In the genomic region with DNA sequence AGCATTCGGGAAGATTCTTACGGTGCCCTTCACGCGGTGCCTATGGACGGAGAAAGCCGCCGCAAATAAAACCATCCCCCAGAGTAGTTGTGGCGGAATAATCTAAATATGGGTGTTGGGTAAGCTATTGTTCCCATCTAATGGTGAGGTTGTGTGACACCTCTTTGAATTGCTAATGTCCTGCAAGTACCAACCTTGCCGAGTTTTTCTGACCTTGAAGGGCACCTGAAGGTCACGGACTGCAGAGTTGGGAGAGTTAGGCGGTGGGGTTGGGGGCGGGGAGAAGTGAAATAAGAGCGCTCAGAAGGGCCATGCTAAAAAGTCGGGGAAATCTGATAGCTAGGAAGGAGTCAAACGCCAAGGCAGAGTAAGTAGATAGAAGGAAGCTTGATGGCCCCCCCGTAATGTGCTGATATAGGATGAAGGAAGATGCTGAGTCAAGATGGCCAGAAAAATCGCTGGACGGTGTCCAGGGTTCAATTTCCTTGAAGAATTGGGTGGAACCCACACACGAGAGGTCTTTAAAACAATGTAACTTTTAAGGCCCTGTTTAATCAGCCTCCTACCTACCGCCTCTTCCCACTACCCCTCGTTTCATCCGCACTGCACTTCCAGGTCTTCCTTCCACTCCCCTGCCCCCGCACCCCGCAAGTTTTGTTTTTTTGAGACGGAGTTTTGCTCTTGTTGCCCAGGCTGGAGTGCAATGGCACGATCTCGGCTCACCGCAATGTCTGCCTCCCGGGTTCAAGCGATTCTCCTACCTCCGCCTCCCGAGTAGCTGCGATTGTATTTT, we compare ENCODE assay signal across 8 cellular contexts. TPM values are rescaled to one million over a fixed set of nuclear protein-coding genes. Genes with fewer than 3 reads are reported as not detected.
A peak's percentile ranks its signal among the peaks of the same experiment; 100 is the strongest.
DNase-seq lines count a peak whose midpoint lies in the region; ATAC-seq and TF ChIP-seq lines count a peak whose summit lies in the region.

No MANE protein-coding gene starts in this region.

- H3K27me3 ChIP-seq in RWPE2 (ENCODE audit: insufficient read depth, poor library complexity, severe bottlenecking): no peaks in the 10 kb centered on the region
- H3K27me3 ChIP-seq in lower lobe of right lung (ENCODE audit: low read depth): no peaks in the 10 kb centered on the region

- H3K4me1 ChIP-seq in RWPE2 (ENCODE audit: insufficient read depth, poor library complexity, severe bottlenecking): peaks cover 16% of the 10 kb centered on the region
- H3K4me1 ChIP-seq in lower lobe of right lung: peaks cover 28% of the 10 kb centered on the region

- peak overlapping the region; percentile 82 for H3K4me3 ChIP-seq in RWPE2 (ENCODE audit: severe bottlenecking)
- H3K4me3 ChIP-seq in coronary artery: peak overlapping the region; percentile 84
- H3K4me3 ChIP-seq in lower lobe of right lung: peak overlapping the region; percentile 77

- DNase-seq in EL (peak; percentile 32), RWPE2 (ENCODE audit: low spot score) (no peak), coronary artery (ENCODE audit: low spot score) (no peak), lower lobe of right lung (no peak)

- intact Hi-C loops in lower lobe of right lung (cut with DNase I): no loop called here

- H3K27ac ChIP-seq in 22Rv1 (peak overlapping the region; percentile 73), RWPE2 (ENCODE audit: poor library complexity, severe bottlenecking) (peak overlapping the region; percentile 61), coronary artery (peak overlapping the region; percentile 76 to 89), lower lobe of right lung (peak overlapping the region; percentile 87), temporal lobe (ENCODE audit: low read depth, low read length) (peak overlapping the region; percentile 93)

- TF ChIP-seq CTCF in 22Rv1 (IDR thresholded peaks at IDR 0.05) (no peak), RWPE2 (IDR thresholded peaks at IDR 0.05; ENCODE audit: poor library complexity, severe bottlenecking) (no peak), coronary artery (IDR thresholded peaks at IDR 0.05) (no peak), lower lobe of right lung (IDR thresholded peaks at IDR 0.05) (no peak)

- peak; percentile 8 for ATAC-seq in HG02981 (IDR thresholded peaks at IDR 0.05; ENCODE audit: unreplicated experiment)
- no peak; the same call in 1 of the 3 replicates for ATAC-seq in RWPE2 (ENCODE audit: low read depth)
- peak; percentile 9 to 23 for ATAC-seq in lower lobe of right lung
- no peak for ATAC-seq in GM18867 (IDR thresholded peaks at IDR 0.05; ENCODE audit: unreplicated experiment)

- H3K36me3 ChIP-seq in RWPE2 (ENCODE audit: low read depth) (no peaks in the 10 kb centered on the region), lower lobe of right lung (no peaks in the 10 kb centered on the region)

- H3K9me3 ChIP-seq in RWPE2 (ENCODE audit: severe bottlenecking) (no peaks in the 10 kb centered on the region), lower lobe of right lung (no peaks in the 10 kb centered on the region)

RNA-seq across cellular contexts. Expression of a gene that starts 0.6 kb away (rescaled TPM):
- total RNA-seq in lower lobe of right lung (3.8 TPM), temporal lobe (3.4 TPM)

RNA-seq across cellular contexts. Expression of a gene that starts 0.7 kb away (rescaled TPM):
- 36.6 TPM for total RNA-seq in lower lobe of right lung
- 37.9 TPM for total RNA-seq in temporal lobe

Comparison
In these comparisons a context has a peak if more than half of its experiments do, and no peak if none do; other contexts are left out.
1. ATAC-seq: peak in HG02981 (single experiment) and lower lobe of right lung (2 of 2); none in RWPE2 (single experiment) and GM18867 (single experiment).
2. Peak in every context shown above with its lines, with median percentiles within 50 percentile points of each other: H3K27ac ChIP-seq and H3K4me3 ChIP-seq.